Comparison of ENCODE assay signal across 8 cellular contexts in genomic region chr13:94712287-94712811, GRCh38. TPM values are rescaled to one million over a fixed set of nuclear protein-coding genes. Genes with fewer than 3 reads are reported as not detected.
DNase-seq lines count a peak whose midpoint lies in the region; ATAC-seq and TF ChIP-seq lines count a peak whose summit lies in the region.

Gene SOX21 (minus strand): TSS chr13:94712545. CDS start chr13:94712049, 496 bp downstream.

- H3K27ac ChIP-seq in trophoblast cell (ENCODE audit: low read depth, low read length), result no peak within 1 kb of the TSS

- H2BK5ac ChIP-seq in trophoblast cell (ENCODE audit: low read depth, low read length, poor library complexity), result no peak within 1 kb of the TSS

- H3K4me1 ChIP-seq in trophoblast cell (ENCODE audit: control insufficient read depth in 1 of 2, insufficient read depth in 2 of 2, low read length in 2 of 2), result peaks cover 17 to 39% of the 10 kb centered on the region in 2 experiments

- H3K4me1 Mint-ChIP-seq in effector memory CD8-positive, alpha-beta T cell (ENCODE audit: low read depth in 2 of 2), result peaks cover 6 to 8% of the 10 kb centered on the region in 2 donors

- no peak within 1 kb of the TSS for H4K91ac ChIP-seq in trophoblast cell (ENCODE audit: low read depth, low read length)

- no peak within 1 kb of the TSS for H3K9ac ChIP-seq in trophoblast cell (ENCODE audit: low read length)

- H3K4me2 ChIP-seq in trophoblast cell (ENCODE audit: low read length), result peak within 1 kb of the TSS; percentile 81

- peak within 1 kb of the TSS; percentile 69 for H3K4me3 ChIP-seq in trophoblast cell (ENCODE audit: low read depth, low read length)

- no peaks in the 10 kb centered on the region for H3K9me3 Mint-ChIP-seq in effector memory CD8-positive, alpha-beta T cell

- H3K4ac ChIP-seq in trophoblast cell (ENCODE audit: low read depth, low read length), result no peak within 1 kb of the TSS

- peak within 1 kb of the TSS; percentile 72 for H2AFZ ChIP-seq in trophoblast cell (ENCODE audit: insufficient read depth, low read length, poor library complexity)

- H3K14ac ChIP-seq in trophoblast cell (ENCODE audit: low read length), result no peak within 1 kb of the TSS

- no peaks in the 10 kb centered on the region for H3K36me3 ChIP-seq in trophoblast cell (ENCODE audit: control insufficient read depth in 1 of 2, insufficient read depth in 2 of 2, low read length in 2 of 2)

- DNase-seq in GM10266 (ENCODE audit: extremely low spot score), result peak; percentile 43
- peak; percentile 66 for DNase-seq in NCI-H69 (lab: John Stamatoyannopoulos, UW)
- DNase-seq in effector memory CD8-positive, alpha-beta T cell, result no peak
- no peak for DNase-seq in trophoblast cell
- DNase-seq in NCI-H1436 treated with DMSO at 0.1 percent for 48 hours (lab: John Stamatoyannopoulos, UW), result no peak
- DNase-seq in AG08395 (ENCODE audit: low spot score), result no peak

- no peak within 1 kb of the TSS for H3K23ac ChIP-seq in trophoblast cell (ENCODE audit: low read length)

- no peak within 1 kb of the TSS for H4K8ac ChIP-seq in trophoblast cell (ENCODE audit: low read depth, low read length)

- peak within 1 kb of the TSS; percentile 10 to 49 for H3K4me3 Mint-ChIP-seq in effector memory CD8-positive, alpha-beta T cell

- no peaks in the 10 kb centered on the region for H3K79me1 ChIP-seq in trophoblast cell (ENCODE audit: low read length)

- H3K36me3 Mint-ChIP-seq in effector memory CD8-positive, alpha-beta T cell (ENCODE audit: insufficient read depth), result no peaks in the 10 kb centered on the region

- no peaks in the 10 kb centered on the region for H3K79me2 ChIP-seq in trophoblast cell (ENCODE audit: control insufficient read depth, insufficient read depth, low read length, poor library complexity)

- WGBS in trophoblast cell (ENCODE audit: extremely low coverage, insufficient coverage, insufficient read length), result no CpG with 5 or more reads among the region's 38 CpGs

- H2BK12ac ChIP-seq in trophoblast cell (ENCODE audit: low read length), result no peak within 1 kb of the TSS

- no peak for TF ChIP-seq CTCF in GM10266 (IDR thresholded peaks at IDR 0.05; ENCODE audit: control insufficient read depth, insufficient read depth, low read depth, missing control alignments)

- ATAC-seq in effector memory CD8-positive, alpha-beta T cell (replicated peaks), result no peak
- ATAC-seq in HG02973 (IDR thresholded peaks at IDR 0.05; ENCODE audit: unreplicated experiment), result no peak
- no peak for ATAC-seq in GM18511 (IDR thresholded peaks at IDR 0.05; ENCODE audit: unreplicated experiment)

- H4K12ac ChIP-seq in trophoblast cell (ENCODE audit: low read depth, low read length), result no peak within 1 kb of the TSS

- H3K27ac Mint-ChIP-seq in effector memory CD8-positive, alpha-beta T cell, result no peak within 1 kb of the TSS

- no peak within 1 kb of the TSS for H3K18ac ChIP-seq in trophoblast cell (ENCODE audit: low read length)

- no peak within 1 kb of the TSS for H2BK120ac ChIP-seq in trophoblast cell (ENCODE audit: insufficient read depth, low read length, poor library complexity)

- no peak within 1 kb of the TSS for H2AK5ac ChIP-seq in trophoblast cell (ENCODE audit: low read length)

- no peaks in the 10 kb centered on the region for H3K9me3 ChIP-seq in trophoblast cell (ENCODE audit: insufficient read depth, low read depth, low read length)

- H3K27me3 ChIP-seq in trophoblast cell (ENCODE audit: insufficient read depth, low read length), result peaks cover 44% of the 10 kb centered on the region

- H3K27me3 Mint-ChIP-seq in effector memory CD8-positive, alpha-beta T cell, result peaks cover 65 to 74% of the 10 kb centered on the region in 2 donors

RNA-seq across cellular contexts. Expression of gene SOX21, which starts in this region (rescaled TPM):
- 0.07 and 0.11 TPM in 2 replicates for polyA plus RNA-seq in trophoblast cell (2013)

Comparison
In these comparisons a context has a peak if more than half of its experiments do, and no peak if none do; other contexts are left out.
1. DNase-seq: peak in GM10266 (single experiment) and NCI-H69 (single experiment); none in effector memory CD8-positive, alpha-beta T cell (0 of 3), trophoblast cell (0 of 2), NCI-H1436 treated with DMSO at 0.1 percent for 48 hours (single experiment) and AG08395 (single experiment).